ENCODE assay signal across 22 cellular contexts in genomic region chr13:48890386-48890785, GRCh38.
"Had no signal": no experiment of that assay in that cellular context is flagged by ENCODE, and none has a peak within 500 bp of the region (broad histone marks: within the 10 kb centered on the region; RNA-seq: fewer than 3 reads in every experiment).

No MANE protein-coding gene starts in this region.

- H3K9me3 Mint-ChIP-seq: activated B cell treated with CpG ODN at 0.5 μM for 24 hours; natural killer cell treated with Interleukin-12 subunit alpha and Interleukin-12 subunit beta and Interleukin-15 and Interleukin-18, amount 100 ng/mL, for 72 hours; type B pancreatic cell had no signal

- H3K4me1 ChIP-seq: vagina had no signal

- ATAC-seq: activated CD8-positive, alpha-beta memory T cell treated with anti-CD3 and anti-CD28 coated beads, Interleukin-2, amount 10 ng/mL, durations not matched to agents 7 days and 5 days; activated CD8-positive, alpha-beta T cell treated with anti-CD3 and anti-CD28 coated beads, Interleukin-2, amount 10 ng/mL, durations not matched to agents 7 days and 5 days; natural killer cell treated with Interleukin-12 subunit alpha and Interleukin-12 subunit beta and Interleukin-15 and Interleukin-18, amount 100 ng/mL, for 72 hours; right cardiac atrium had no signal

- FAIRE-seq: frontal cortex had no signal

- H3K27ac ChIP-seq: esophagus squamous epithelium, left ventricle myocardium inferior, thoracic aorta, vagina had no signal

- H3K27ac Mint-ChIP-seq: activated B cell treated with CpG ODN at 0.5 μM for 24 hours; activated CD8-positive, alpha-beta memory T cell treated with anti-CD3 and anti-CD28 coated beads, Interleukin-2, amount 10 ng/mL, durations not matched to agents 7 days and 5 days; activated CD8-positive, alpha-beta T cell treated with anti-CD3 and anti-CD28 coated beads, Interleukin-2, amount 10 ng/mL, durations not matched to agents 7 days and 5 days; T-helper 2 cell treated with Interferon-gamma antibody and Interleukin-4, amounts not matched to agents 5 μg/mL and 100 μg/mL, for 36 hours; type B pancreatic cell had no signal

- H3K27me3 ChIP-seq: esophagus squamous epithelium, vagina had no signal

- H3K9me3 ChIP-seq: esophagus squamous epithelium, left ventricle myocardium inferior, thoracic aorta, vagina had no signal

- DNase-seq: activated B cell treated with CpG ODN at 0.5 μM for 24 hours; activated CD8-positive, alpha-beta memory T cell treated with anti-CD3 and anti-CD28 coated beads, Interleukin-2, amount 10 ng/mL, durations not matched to agents 7 days and 5 days; activated CD8-positive, alpha-beta T cell treated with anti-CD3 and anti-CD28 coated beads, Interleukin-2, amount 10 ng/mL, durations not matched to agents 7 days and 5 days; activated naive CD4-positive, alpha-beta T cell; activated T-cell treated with anti-CD3 and anti-CD28 coated beads, Interleukin-2, amount 50 U/mL, for 48 hours; amniotic stem cell; caudate nucleus; esophagus squamous epithelium; left ventricle myocardium inferior; mesendoderm; posterior cingulate gyrus; right cardiac atrium; stimulated activated CD4-positive, alpha-beta T cell treated with anti-CD3 and anti-CD28 coated beads, Interleukin-2, amount 100 ng/mL, for 48 hours; stimulated activated naive CD4-positive, alpha-beta T cell treated with Interleukin-2 at 50 U/mL for 16 hours; T-helper 1 cell had no signal

- H3K36me3 Mint-ChIP-seq: type B pancreatic cell had no signal

- H3K4me3 ChIP-seq: esophagus squamous epithelium, left ventricle myocardium inferior, lung, thoracic aorta, vagina had no signal

- H3K27me3 Mint-ChIP-seq: activated CD8-positive, alpha-beta memory T cell treated with anti-CD3 and anti-CD28 coated beads, Interleukin-2, amount 10 ng/mL, durations not matched to agents 7 days and 5 days; type B pancreatic cell had no signal

- H3K4me3 Mint-ChIP-seq: activated B cell treated with CpG ODN at 0.5 μM for 24 hours; activated CD8-positive, alpha-beta memory T cell treated with anti-CD3 and anti-CD28 coated beads, Interleukin-2, amount 10 ng/mL, durations not matched to agents 7 days and 5 days; activated CD8-positive, alpha-beta T cell treated with anti-CD3 and anti-CD28 coated beads, Interleukin-2, amount 10 ng/mL, durations not matched to agents 7 days and 5 days; T-helper 2 cell treated with Interferon-gamma antibody and Interleukin-4, amounts not matched to agents 5 μg/mL and 100 μg/mL, for 36 hours; type B pancreatic cell had no signal

- H3K4me1 Mint-ChIP-seq: activated B cell treated with CpG ODN at 0.5 μM for 24 hours had no signal

- H3K36me3 ChIP-seq: esophagus squamous epithelium, left ventricle myocardium inferior, thoracic aorta, vagina had no signal
